ENCODE assay signal across 32 cellular contexts in the genomic region with DNA sequence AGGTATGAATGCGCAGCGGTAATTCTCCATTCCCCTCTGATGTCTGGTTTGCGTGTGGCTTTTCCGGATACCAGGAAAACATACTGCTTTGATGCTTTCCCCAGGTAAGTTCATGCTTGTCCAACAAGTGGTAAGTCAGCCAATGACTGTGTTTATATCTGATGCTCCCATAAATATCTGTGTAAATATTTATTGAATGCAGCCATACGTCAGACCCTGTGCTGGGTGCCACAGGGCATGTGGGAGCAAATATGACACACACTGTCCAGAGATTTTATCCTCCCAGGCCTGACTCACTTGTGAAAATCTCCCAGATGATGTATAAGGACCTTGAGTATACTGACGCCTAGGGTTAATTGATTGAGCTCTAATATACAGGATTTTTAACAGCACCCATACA. TPM values are rescaled to one million over a fixed set of nuclear protein-coding genes. Genes with fewer than 3 reads are reported as not detected.
DNase-seq lines count a peak whose midpoint lies in the region; ATAC-seq, FAIRE-seq and TF ChIP-seq lines count a peak whose summit lies in the region.
"Had no signal": no experiment of that assay in that cellular context is flagged by ENCODE, and none has a peak within 500 bp of the region (broad histone marks: within the 10 kb centered on the region; RNA-seq: fewer than 3 reads in every experiment).

No MANE protein-coding gene starts in this region.

- TF ChIP-seq CTCF in 22Rv1 (IDR thresholded peaks at IDR 0.05) (peak; percentile 28; the same call in 1 of the 2 replicates), VCaP (conservative IDR thresholded peaks at IDR 0.05) (no peak), glutamatergic neuron (IDR thresholded peaks at IDR 0.05; ENCODE audit: partially characterized antibody, unreplicated experiment) (no peak)

- no peaks in the 10 kb centered on the region for H3K4me1 Mint-ChIP-seq in glutamatergic neuron (ENCODE audit: low read depth, unreplicated experiment)
- H3K4me1 Mint-ChIP-seq: activated naive CD8-positive, alpha-beta T cell treated with anti-CD3 and anti-CD28 coated beads for 36 hours; B cell had no signal

- H3K27ac ChIP-seq in 22Rv1 (peak overlapping the region; percentile 79), VCaP (peak overlapping the region; percentile 65)
- H3K27ac ChIP-seq: ovary, SK-N-MC, tibial nerve had no signal

- H3K27me3 Mint-ChIP-seq in glutamatergic neuron (ENCODE audit: unreplicated experiment), result no peaks in the 10 kb centered on the region
- H3K27me3 Mint-ChIP-seq: activated naive CD8-positive, alpha-beta T cell treated with anti-CD3 and anti-CD28 coated beads for 36 hours; B cell; central memory CD8-positive, alpha-beta T cell; T-helper 17 cell had no signal

- no peaks in the 10 kb centered on the region for H3K36me3 Mint-ChIP-seq in glutamatergic neuron (ENCODE audit: unreplicated experiment)

- DNase-seq in HTR-8/SVneo (ENCODE audit: insufficient read length, low spot score) (peak; percentile 14), glutamatergic neuron (no peak), mucosa of gallbladder (ENCODE audit: low spot score) (no peak)
- DNase-seq: activated CD4-positive, alpha-beta T cell treated with anti-CD3 and anti-CD28 coated beads for 4 hours; activated CD8-positive, alpha-beta memory T cell treated with anti-CD3 and anti-CD28 coated beads for 24 hours; activated effector memory CD4-positive, alpha-beta T cell treated with Interleukin-2 at 50 U/mL for 16 hours; activated naive CD8-positive, alpha-beta T cell treated with anti-CD3 and anti-CD28 coated beads for 36 hours; dermis blood vessel endothelial cell; DMS79 treated with DMSO at 0.1 percent for 48 hours; Kasumi-1; NCI-H1092; NCI-H187; NCI-H526 treated with DMSO at 0.1 percent for 48 hours; ovary; small intestine; stimulated activated CD4-positive, alpha-beta T cell treated with anti-CD3 and anti-CD28 coated beads, Interleukin-2, amount 100 ng/mL, for 24 hours; T-helper 17 cell had no signal

- H3K9me3 Mint-ChIP-seq in glutamatergic neuron (ENCODE audit: unreplicated experiment), result no peaks in the 10 kb centered on the region
- H3K9me3 Mint-ChIP-seq: nephron had no signal

- peak; percentile 52 for ATAC-seq in esophagus mucosa
- no peak for ATAC-seq in GM18519 (IDR thresholded peaks at IDR 0.05; ENCODE audit: low FRiP score, unreplicated experiment)
- ATAC-seq in activated CD4-positive, CD25-positive, alpha-beta regulatory T cell treated with anti-CD3 and anti-CD28 coated beads, Interleukin-2, amount 50 U/mL, for 24 hours, result no peak
- ATAC-seq: HepG2, T-helper 17 cell had no signal

- FAIRE-seq in HTR-8/SVneo (lab: Jason Lieb, UNC), result no peak
- FAIRE-seq: A204.1, astrocyte, HepG2, islet of Langerhans, RCC 7860, small intestine had no signal

- no peak overlapping the region for H3K27ac Mint-ChIP-seq in glutamatergic neuron (ENCODE audit: unreplicated experiment)
- H3K27ac Mint-ChIP-seq: activated naive CD8-positive, alpha-beta T cell treated with anti-CD3 and anti-CD28 coated beads for 36 hours; B cell; T-helper 17 cell had no signal

- no peak overlapping the region for H3K4me3 Mint-ChIP-seq in glutamatergic neuron (ENCODE audit: unreplicated experiment)
- H3K4me3 Mint-ChIP-seq: activated naive CD8-positive, alpha-beta T cell treated with anti-CD3 and anti-CD28 coated beads for 36 hours; B cell; central memory CD8-positive, alpha-beta T cell; nephron; T-helper 17 cell had no signal

RNA-seq across cellular contexts. Expression of a gene that starts 29.6 kb away (rescaled TPM):
- total RNA-seq in esophagus mucosa (17.3 TPM), glutamatergic neuron (ENCODE audit: unreplicated experiment) (0.25 TPM), mucosa of gallbladder (1.6 TPM)
- total RNA-seq: activated naive CD8-positive, alpha-beta T cell treated with anti-CD3 and anti-CD28 coated beads for 36 hours had no signal

RNA-seq across cellular contexts. Expression of a gene that starts 54.5 kb away (rescaled TPM):
- total RNA-seq in esophagus mucosa (45.3 TPM), glutamatergic neuron (ENCODE audit: unreplicated experiment) (6.8 TPM), mucosa of gallbladder (11.2 TPM)
